ENCODE assay signal across 8 cellular contexts in genomic region chr5:172770675-172771438, GRCh38. TPM values are rescaled to one million over a fixed set of nuclear protein-coding genes. Genes with fewer than 3 reads are reported as not detected.
A peak's percentile ranks its signal among the peaks of the same experiment; 100 is the strongest.
DNase-seq lines count a peak whose midpoint lies in the region; ATAC-seq, FAIRE-seq and TF ChIP-seq lines count a peak whose summit lies in the region.

DUSP1 (minus strand) TSS chr5:172771195; CDS start chr5:172770952, 243 bp downstream.

- DNase-seq in GM12892 (ENCODE audit: insufficient read length) (peak; percentile 92), NCI-H146 (lab: John Stamatoyannopoulos, UW) (peak; percentile 93), amygdala (lab: John Stamatoyannopoulos, UW) (peak; percentile 62 to 100 (median 96)), left cardiac atrium (peak; percentile 100), prostate gland (ENCODE audit: low spot score) (peak; percentile 99), upper lobe of right lung (peak; percentile 100)

- H3K4me3 Mint-ChIP-seq in T-helper 1 cell treated with Interleukin-12 subunit alpha and Interleukin-12 subunit beta and Interleukin-4 antibody, amounts not matched to agents 30 μg/mL and 1 μg/mL, for 36 hours: peak within 1 kb of the TSS; percentile 85

- H3K27ac ChIP-seq in prostate gland (peak within 1 kb of the TSS; percentile 98 to 100), upper lobe of right lung (peak within 1 kb of the TSS; percentile 99)

- H3K4me1 Mint-ChIP-seq in T-helper 1 cell treated with Interleukin-12 subunit alpha and Interleukin-12 subunit beta and Interleukin-4 antibody, amounts not matched to agents 30 μg/mL and 1 μg/mL, for 36 hours (ENCODE audit: low read depth): peaks cover 39% of the 10 kb centered on the region

- H3K27me3 ChIP-seq in prostate gland (replicated peaks; ENCODE audit: insufficient read depth) (no peaks in the 10 kb centered on the region), upper lobe of right lung (no peaks in the 10 kb centered on the region)

- no peaks in the 10 kb centered on the region for H3K27me3 Mint-ChIP-seq in T-helper 1 cell treated with Interleukin-12 subunit alpha and Interleukin-12 subunit beta and Interleukin-4 antibody, amounts not matched to agents 30 μg/mL and 1 μg/mL, for 36 hours (ENCODE audit: low read depth)

- TF ChIP-seq POLR2A in GM12892 (IDR thresholded peaks at IDR 0.05; ENCODE audit: low read depth, low read length) (peak; percentile 95), prostate gland (IDR thresholded peaks at IDR 0.05) (peak; percentile 99)

- FAIRE-seq in GM12892 (lab: Jason Lieb, UNC): peak; percentile 95

- H3K4me1 ChIP-seq in prostate gland (replicated peaks) (peaks cover 17% of the 10 kb centered on the region), upper lobe of right lung (peaks cover 42% of the 10 kb centered on the region)

- H3K4me3 ChIP-seq in prostate gland: peak within 1 kb of the TSS; percentile 76 to 92
- H3K4me3 ChIP-seq in upper lobe of right lung: peak within 1 kb of the TSS; percentile 84

- H3K36me3 ChIP-seq in prostate gland (peaks cover 12 to 22% of the 10 kb centered on the region in 2 donors), upper lobe of right lung (peaks cover 35% of the 10 kb centered on the region)

- TF ChIP-seq CTCF in prostate gland (IDR thresholded peaks at IDR 0.05) (peak in 2 of 4 experiments; percentile 63 to 64), upper lobe of right lung (IDR thresholded peaks at IDR 0.05) (peak; percentile 34)

- no peaks in the 10 kb centered on the region for H3K9me3 Mint-ChIP-seq in T-helper 1 cell treated with Interleukin-12 subunit alpha and Interleukin-12 subunit beta and Interleukin-4 antibody, amounts not matched to agents 30 μg/mL and 1 μg/mL, for 36 hours

- WGBS in prostate gland: under 1% methylated on average over 44 of the region's 89 CpGs

- ATAC-seq in HG02840 (IDR thresholded peaks at IDR 0.05; ENCODE audit: low FRiP score, unreplicated experiment) (peak; percentile 59), left cardiac atrium (peak; percentile 72 to 74), upper lobe of right lung (peak; percentile 71)

- H3K27ac Mint-ChIP-seq in T-helper 1 cell treated with Interleukin-12 subunit alpha and Interleukin-12 subunit beta and Interleukin-4 antibody, amounts not matched to agents 30 μg/mL and 1 μg/mL, for 36 hours: peak within 1 kb of the TSS; percentile 96

- intact Hi-C loops in left cardiac atrium (cut with DNase I) (loop anchor here (2.0 to 10.0 kb wide), 5 partner anchors 90 to 164 kb away; no protein-coding TSS in a partner anchor), prostate gland (cut with DNase I) (loop anchor here (1.0 kb wide), 1 partner anchor 133 kb away; no protein-coding TSS in a partner anchor), upper lobe of right lung (cut with DNase I) (loop anchor here (10.0 kb wide), 2 partner anchors 94 to 134 kb away; no protein-coding TSS in a partner anchor)

- peaks cover 20% of the 10 kb centered on the region for H3K36me3 Mint-ChIP-seq in T-helper 1 cell treated with Interleukin-12 subunit alpha and Interleukin-12 subunit beta and Interleukin-4 antibody, amounts not matched to agents 30 μg/mL and 1 μg/mL, for 36 hours (ENCODE audit: low read depth)

- no peaks in the 10 kb centered on the region for H3K9me3 ChIP-seq in prostate gland
- H3K9me3 ChIP-seq in upper lobe of right lung: no peaks in the 10 kb centered on the region

RNA-seq across cellular contexts. Expression of gene DUSP1, which starts in this region (rescaled TPM):
- polyA plus RNA-seq in GM12892 (2012; ENCODE audit: missing spikeins): 4.0 TPM
- total RNA-seq in left cardiac atrium: 100 to 1,000 TPM; 126 to 228 TPM
- 100 to 1,000 TPM; 559 to 659 TPM for total RNA-seq in prostate gland
- total RNA-seq in upper lobe of right lung: 382 TPM

Comparison
In these comparisons a context has a peak if more than half of its experiments do, and no peak if none do; other contexts are left out.
1. Peak in every context shown above with its lines: DNase-seq, ATAC-seq, H3K4me3 ChIP-seq and H3K27ac ChIP-seq.